Comparison of ENCODE assay signal across 1 cellular context in genomic region chr10:33095867-33096479, GRCh38.
TF ChIP-seq lines count a peak whose summit lies in the region.

No MANE protein-coding gene starts in this region.

TF ChIP-seq in GM12878, 131 proteins besides CTCF, POLR2A, EP300 and RAD21 (continued from another document):
- TF ChIP-seq IRF4 (IDR thresholded peaks at IDR 0.05; ENCODE audit: low read depth, low read length), result no peak
- TF ChIP-seq PBX3 (IDR thresholded peaks at IDR 0.05; ENCODE audit: insufficient replicate concordance, low read depth, low read length), result no peak
- no peak for TF ChIP-seq MAX (IDR thresholded peaks at IDR 0.05; ENCODE audit: low read depth, low read length)
- no peak for TF ChIP-seq ZSCAN29 (IDR thresholded peaks at IDR 0.05)
- TF ChIP-seq TCF12 (IDR thresholded peaks at IDR 0.05; ENCODE audit: low read depth, low read length), result no peak
- TF ChIP-seq E2F8 (IDR thresholded peaks at IDR 0.05; ENCODE audit: low read depth, partially characterized antibody), result no peak
- TF ChIP-seq TARDBP (IDR thresholded peaks at IDR 0.05; ENCODE audit: borderline replicate concordance), result no peak
- TF ChIP-seq ZNF217 (IDR thresholded peaks at IDR 0.05), result no peak
- TF ChIP-seq IRF5 (IDR thresholded peaks at IDR 0.05; ENCODE audit: borderline replicate concordance), result no peak
- TF ChIP-seq KAT2A (conservative IDR thresholded peaks at IDR 0.05; ENCODE audit: control insufficient read depth, low read depth, low read length), result no peak
- no peak for TF ChIP-seq USF1 (IDR thresholded peaks at IDR 0.05; ENCODE audit: borderline replicate concordance, extremely low read length, insufficient read depth, low read depth, low read length)
- no peak for TF ChIP-seq TAF1 (IDR thresholded peaks at IDR 0.05; ENCODE audit: borderline replicate concordance, low read depth, low read length)
- TF ChIP-seq JUND (IDR thresholded peaks at IDR 0.05; ENCODE audit: low read depth, low read length), result no peak
- TF ChIP-seq CHD1 (IDR thresholded peaks at IDR 0.05; ENCODE audit: low read depth, low read length), result no peak
- no peak for TF ChIP-seq ATF3 (IDR thresholded peaks at IDR 0.05; ENCODE audit: borderline replicate concordance, extremely low read depth, low read depth, low read length)
- TF ChIP-seq HDAC2 (IDR thresholded peaks at IDR 0.05), result no peak
- TF ChIP-seq CBFB (IDR thresholded peaks at IDR 0.05; ENCODE audit: low read depth), result no peak
- no peak for TF ChIP-seq MLLT1 (IDR thresholded peaks at IDR 0.05)
- TF ChIP-seq POLR2AphosphoS2 (IDR thresholded peaks at IDR 0.05; ENCODE audit: low read depth, low read length), result no peak
- TF ChIP-seq RAD51 (IDR thresholded peaks at IDR 0.05), result no peak
- no peak for TF ChIP-seq IRF3 (IDR thresholded peaks at IDR 0.05)
- no peak for TF ChIP-seq CREB1 (IDR thresholded peaks at IDR 0.05; ENCODE audit: low read depth)
- TF ChIP-seq E4F1 (IDR thresholded peaks at IDR 0.05; ENCODE audit: borderline replicate concordance, partially characterized antibody), result no peak
- TF ChIP-seq ZBTB4 (CRISPR knock-in tag; IDR thresholded peaks at IDR 0.05), result no peak
- TF ChIP-seq ZBTB33 (IDR thresholded peaks at IDR 0.05), result no peak
- TF ChIP-seq HDAC6 (IDR thresholded peaks at IDR 0.05; ENCODE audit: unreplicated experiment), result no peak
- TF ChIP-seq MTA2 (IDR thresholded peaks at IDR 0.05; ENCODE audit: low read depth), result 0 out of 2 replicates have a peak, but pooled peaks have one; percentile 10
- no peak for TF ChIP-seq DPF2 (IDR thresholded peaks at IDR 0.05)
